1 cellular context compared by ENCODE assay signal in the genomic region with DNA sequence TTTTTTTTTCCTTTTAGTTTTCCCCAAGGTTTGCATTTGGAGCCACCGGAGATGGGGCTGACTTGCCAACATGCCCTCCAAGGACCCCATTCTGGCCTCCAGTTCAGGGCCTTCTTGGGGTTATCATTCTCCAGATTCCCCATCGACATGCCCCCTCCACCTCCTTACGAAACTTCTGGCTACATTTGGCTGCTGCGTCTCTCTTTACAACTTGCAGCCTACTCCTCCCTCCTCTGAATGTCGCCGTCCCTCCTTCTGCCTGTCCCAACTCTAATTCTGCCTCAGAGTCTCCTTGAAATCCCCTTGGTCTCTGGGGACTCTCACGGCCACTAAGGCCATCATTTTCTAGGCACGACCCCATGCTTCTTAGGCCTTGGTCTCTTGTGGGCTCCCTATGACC.
TF ChIP-seq lines count a peak whose summit lies in the region.

No MANE protein-coding gene starts in this region.

TF ChIP-seq in A549, 52 proteins besides CTCF, POLR2A, EP300 and RAD21 (continued from another document):
- no peak for TF ChIP-seq MAZ (IDR thresholded peaks at IDR 0.05; ENCODE audit: borderline replicate concordance, low read depth, low read length)
- no peak for TF ChIP-seq NPAS2 (CRISPR knock-in tag; IDR thresholded peaks at IDR 0.05; ENCODE audit: borderline replicate concordance)
- TF ChIP-seq, protein P1, sequence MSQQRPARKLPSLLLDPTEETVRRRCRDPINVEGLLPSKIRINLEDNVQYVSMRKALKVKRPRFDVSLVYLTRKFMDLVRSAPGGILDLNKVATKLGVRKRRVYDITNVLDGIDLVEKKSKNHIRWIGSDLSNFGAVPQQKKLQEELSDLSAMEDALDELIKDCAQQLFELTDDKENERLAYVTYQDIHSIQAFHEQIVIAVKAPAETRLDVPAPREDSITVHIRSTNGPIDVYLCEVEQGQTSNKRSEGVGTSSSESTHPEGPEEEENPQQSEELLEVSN (IDR thresholded peaks at IDR 0.05; ENCODE audit: borderline replicate concordance, low read depth): no peak
- no peak for TF ChIP-seq ZSCAN20 (CRISPR knock-in tag; IDR thresholded peaks at IDR 0.05)
